1 cellular context compared by ENCODE assay signal in genomic region chr1:53495608-53496345, GRCh38.
TF ChIP-seq lines count a peak whose summit lies in the region.

No MANE protein-coding gene starts in this region.

TF ChIP-seq in IMR-90, 13 proteins besides CTCF, POLR2A, EP300 and RAD21:
- no peak for TF ChIP-seq USF2 (IDR thresholded peaks at IDR 0.05; ENCODE audit: low read depth, low read length)
- no peak for TF ChIP-seq NFE2L2 (IDR thresholded peaks at IDR 0.05; ENCODE audit: low read depth, low read length)
- no peak for TF ChIP-seq RFX5 (IDR thresholded peaks at IDR 0.05; ENCODE audit: low read depth, low read length)
- TF ChIP-seq MAFK (IDR thresholded peaks at IDR 0.05; ENCODE audit: low read depth, low read length) = no peak
- TF ChIP-seq FOS (IDR thresholded peaks at IDR 0.05; ENCODE audit: low read depth, low read length) = no peak
- TF ChIP-seq CHD1 (IDR thresholded peaks at IDR 0.05; ENCODE audit: low read depth, low read length) = no peak
- no peak for TF ChIP-seq MAZ (IDR thresholded peaks at IDR 0.05; ENCODE audit: borderline replicate concordance, low read depth, low read length)
- TF ChIP-seq BHLHE40 (IDR thresholded peaks at IDR 0.05; ENCODE audit: low read depth, low read length) = no peak
- TF ChIP-seq CEBPB (IDR thresholded peaks at IDR 0.05; ENCODE audit: low read depth, low read length) = no peak
- TF ChIP-seq RCOR1 (IDR thresholded peaks at IDR 0.05; ENCODE audit: insufficient replicate concordance, low read length) = no peak
- no peak for TF ChIP-seq SMC3 (IDR thresholded peaks at IDR 0.05; ENCODE audit: low read depth, low read length)
